Comparison of ENCODE assay signal across 8 cellular contexts in the genomic region with DNA sequence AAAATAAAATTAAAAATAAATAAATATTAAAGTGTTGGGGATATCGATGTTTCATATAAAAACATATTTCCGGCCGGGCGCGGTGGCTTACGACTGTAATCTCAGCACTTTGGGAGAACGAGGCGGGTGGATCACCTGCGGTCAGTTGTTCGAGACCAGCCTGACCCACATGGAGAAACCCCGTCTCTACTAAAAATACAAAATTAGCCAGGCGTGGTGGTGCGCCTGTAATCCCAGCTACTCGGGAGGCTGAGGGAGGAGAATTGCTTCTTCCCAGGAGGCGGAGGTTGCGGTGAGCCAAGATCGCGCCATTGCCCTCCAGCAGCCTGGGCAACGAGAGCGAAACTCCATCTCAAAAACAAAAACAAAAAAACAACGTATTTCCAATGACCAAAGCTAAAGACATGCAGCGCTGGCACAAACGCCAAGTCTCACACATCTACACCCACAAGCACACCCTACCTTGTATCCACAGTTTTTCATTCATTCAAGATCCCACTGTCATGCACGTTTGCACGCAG. TPM values are rescaled to one million over a fixed set of nuclear protein-coding genes. Genes with fewer than 3 reads are reported as not detected.
DNase-seq lines count a peak whose midpoint lies in the region; ATAC-seq and TF ChIP-seq lines count a peak whose summit lies in the region.

No MANE protein-coding gene starts in this region.

- H3K27me3 ChIP-seq in ACC112 (ENCODE audit: insufficient read depth, low read length) = no peaks in the 10 kb centered on the region
- no peaks in the 10 kb centered on the region for H3K27me3 ChIP-seq in Karpas-422 (ENCODE audit: low read length)
- H3K27me3 ChIP-seq in mucosa of stomach (ENCODE audit: control insufficient read depth, insufficient read depth, low read length) = no peaks in the 10 kb centered on the region

- H3K36me3 ChIP-seq in ACC112 (ENCODE audit: insufficient read depth, low read length) (peaks cover 27% of the 10 kb centered on the region), Karpas-422 (ENCODE audit: insufficient read depth, low read length) (peaks cover 44% of the 10 kb centered on the region), mucosa of stomach (ENCODE audit: control insufficient read depth, insufficient read depth, low read length) (no peaks in the 10 kb centered on the region)

- ATAC-seq in HG02678 (IDR thresholded peaks at IDR 0.05; ENCODE audit: unreplicated experiment) (no peak), HG02571 (IDR thresholded peaks at IDR 0.05; ENCODE audit: unreplicated experiment) (no peak)

- H3K4me3 ChIP-seq in ACC112 (ENCODE audit: low read depth, low read length) = peak overlapping the region; percentile 97
- peak overlapping the region; percentile 97 for H3K4me3 ChIP-seq in Karpas-422 (ENCODE audit: low read length)
- H3K4me3 ChIP-seq in mucosa of stomach (ENCODE audit: low read length) = peak overlapping the region; percentile 33

- no peak for TF ChIP-seq CTCF in chondrocyte (IDR thresholded peaks at IDR 0.05)

- peaks cover 37% of the 10 kb centered on the region for H3K4me1 Mint-ChIP-seq in chondrocyte (ENCODE audit: low read depth)

- H3K4me3 Mint-ChIP-seq in chondrocyte (ENCODE audit: unreplicated experiment) = peak overlapping the region; percentile 99

- H3K9ac ChIP-seq in Karpas-422 (ENCODE audit: low read length) = peak overlapping the region; percentile 88
- peak overlapping the region; percentile 73 for H3K9ac ChIP-seq in mucosa of stomach (ENCODE audit: low read length)

- H3K9me2 ChIP-seq in Karpas-422 (replicated peaks; ENCODE audit: insufficient read depth, low read length) = no peaks in the 10 kb centered on the region

- peaks cover 23% of the 10 kb centered on the region for H3K9me3 ChIP-seq in Karpas-422 (ENCODE audit: low read length)
- H3K9me3 ChIP-seq in mucosa of stomach (ENCODE audit: control insufficient read depth, low read length) = no peaks in the 10 kb centered on the region

- H3K27ac ChIP-seq in ACC112 (ENCODE audit: low read depth, low read length) (peak overlapping the region; percentile 52), Karpas-422 (ENCODE audit: low read length) (peak overlapping the region; percentile 77)

- H3K27ac Mint-ChIP-seq in chondrocyte (ENCODE audit: unreplicated experiment) = peak overlapping the region; percentile 98

- no peak for DNase-seq in Karpas-422
- DNase-seq in chondrocyte (ENCODE audit: low spot score) = no peak
- DNase-seq in RKO (ENCODE audit: low spot score) = no peak
- DNase-seq in NCI-H82 treated with DMSO at 0.1 percent for 48 hours (lab: John Stamatoyannopoulos, UW; ENCODE audit: unreplicated experiment) = no peak

- no peaks in the 10 kb centered on the region for H4K20me1 ChIP-seq in Karpas-422 (ENCODE audit: insufficient read depth, low read depth, low read length)

- H3K27me3 Mint-ChIP-seq in chondrocyte (ENCODE audit: low read depth) = no peaks in the 10 kb centered on the region

- peaks cover 19% of the 10 kb centered on the region for H3K36me3 Mint-ChIP-seq in chondrocyte (ENCODE audit: low read depth)

- H3K79me2 ChIP-seq in ACC112 (ENCODE audit: control insufficient read depth, insufficient read depth, low read length, unreplicated experiment) (peaks cover 10% of the 10 kb centered on the region), Karpas-422 (ENCODE audit: low read length) (peaks cover 39% of the 10 kb centered on the region)

- H3K4me2 ChIP-seq in Karpas-422 (ENCODE audit: low read depth, low read length, poor library complexity, severe bottlenecking) = peak overlapping the region; percentile 72

- peaks cover 12% of the 10 kb centered on the region for H3K4me1 ChIP-seq in ACC112 (ENCODE audit: control insufficient read depth, insufficient read depth, low read length, unreplicated experiment)
- H3K4me1 ChIP-seq in Karpas-422 (ENCODE audit: low read length) = peaks cover 11% of the 10 kb centered on the region
- peaks cover 8% of the 10 kb centered on the region for H3K4me1 ChIP-seq in mucosa of stomach (ENCODE audit: control insufficient read depth, insufficient read depth, low read length)

- H2AFZ ChIP-seq in ACC112 (ENCODE audit: low read length, unreplicated experiment) (peak overlapping the region; percentile 94), Karpas-422 (ENCODE audit: low read length) (peak overlapping the region; percentile 86)

- peaks cover 18% of the 10 kb centered on the region for H3K9me3 Mint-ChIP-seq in chondrocyte (ENCODE audit: low read depth)

RNA-seq across cellular contexts. Expression of gene ZNF569, which starts 0.9 kb away (rescaled TPM):
- total RNA-seq in Karpas-422 (2014; rRNA removed; shearing (Covaris generic); ENCODE audit: low replicate concordance) = 13.2 and 16.1 TPM in 2 replicates
- total RNA-seq in chondrocyte = 6.8 to 9.6 TPM (median 7.4 TPM) in 3 replicates

RNA-seq across cellular contexts. Expression of gene ZNF570, which starts 2.8 kb away (rescaled TPM):
- 4.6 and 6.8 TPM in 2 replicates for total RNA-seq in Karpas-422 (2014; rRNA removed; shearing (Covaris generic); ENCODE audit: low replicate concordance)
- 6.5 to 7.6 TPM (median 6.8 TPM) in 3 replicates for total RNA-seq in chondrocyte

RNA-seq across cellular contexts. Expression of gene ZNF793, which starts 40.4 kb away (rescaled TPM):
- 2.7 and 4.4 TPM in 2 replicates for total RNA-seq in Karpas-422 (2014; rRNA removed; shearing (Covaris generic); ENCODE audit: low replicate concordance)
- total RNA-seq in chondrocyte = 7.9 to 14.3 TPM (median 8.5 TPM) in 3 replicates

Comparison
In these comparisons a context has a peak if more than half of its experiments do, and no peak if none do; other contexts are left out.
1. H3K4me3 ChIP-seq: peak in every context shown above with its lines; median percentile 97 in ACC112; 97 in Karpas-422; 33 in mucosa of stomach.